Comparison of ENCODE assay signal across 16 cellular contexts in the genomic region with DNA sequence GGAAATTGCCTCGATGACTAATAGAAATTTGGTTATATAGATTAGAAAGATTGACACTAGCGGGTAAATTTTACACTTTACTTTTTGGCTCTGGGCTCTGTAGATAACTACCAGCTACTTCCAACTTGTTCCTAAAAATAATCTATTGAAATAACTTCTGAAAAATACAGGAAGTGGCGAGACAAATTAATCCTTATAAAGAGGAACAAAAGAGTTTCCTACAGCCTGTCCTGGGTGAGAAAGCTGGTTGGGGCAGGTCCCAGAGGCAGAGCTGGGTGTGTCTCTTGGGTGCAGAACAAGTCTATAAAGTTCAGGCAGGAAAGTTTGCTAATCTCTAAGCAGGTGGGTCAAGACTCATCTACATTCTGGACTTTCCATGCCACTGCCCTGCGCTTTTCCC.
A peak's percentile ranks its signal among the peaks of the same experiment; 100 is the strongest.
DNase-seq lines count a peak whose midpoint lies in the region; ATAC-seq and TF ChIP-seq lines count a peak whose summit lies in the region.
"Had no signal": no experiment of that assay in that cellular context is flagged by ENCODE, and none has a peak within 500 bp of the region (broad histone marks: within the 10 kb centered on the region; RNA-seq: fewer than 3 reads in every experiment).

No MANE protein-coding gene starts in this region.

- 21 to 49% (median 32%) methylated on average over 4 of the region's 4 CpGs for WGBS in stomach, 5 donors

- no peak for TF ChIP-seq EP300 in stomach (IDR thresholded peaks at IDR 0.05)

- H3K36me3 ChIP-seq in stomach: no peaks in the 10 kb centered on the region
- H3K36me3 ChIP-seq: prostate gland, thoracic aorta had no signal

- no peak overlapping the region for H3K4me3 ChIP-seq in stomach
- H3K4me3 ChIP-seq: lung, prostate gland, thoracic aorta had no signal

- H3K4me1 ChIP-seq in stomach: peaks cover 18 to 32% (median 21%) of the 10 kb centered on the region in 4 donors
- H3K4me1 ChIP-seq: prostate gland had no signal

- no peaks in the 10 kb centered on the region for H3K27me3 ChIP-seq in stomach

- no peak for TF ChIP-seq CTCF in stomach (IDR thresholded peaks at IDR 0.05)

- DNase-seq in LoVo (ENCODE audit: low spot score) (peak; percentile 41), RPMI8226 (peak; percentile 21), epithelial cell of prostate (ENCODE audit: low read depth, low spot score) (peak; percentile 18), stomach (peak; percentile 33), NCI-H146 (lab: John Stamatoyannopoulos, UW) (no peak)
- DNase-seq: activated CD4-positive, alpha-beta T cell treated with anti-CD3 and anti-CD28 coated beads, Interleukin-2, amount 50 U/mL, for 48 hours; activated naive CD4-positive, alpha-beta T cell treated with anti-CD3 and anti-CD28 coated beads, Interleukin-2, amount 50 U/mL, for 16 hours; DMS79; GOT3; SK-N-SH had no signal

- H3K9me3 ChIP-seq in stomach: no peaks in the 10 kb centered on the region
- H3K9me3 ChIP-seq: prostate gland, SK-N-SH, thoracic aorta had no signal

- no peak for TF ChIP-seq POLR2A in stomach (IDR thresholded peaks at IDR 0.05)

- H3K27ac ChIP-seq in epithelial cell of prostate: no peak overlapping the region
- no peak overlapping the region for H3K27ac ChIP-seq in stomach
- H3K27ac ChIP-seq: C4-2B, prostate gland, thoracic aorta had no signal

- intact Hi-C loops in stomach (cut with DNase I; ENCODE audit: low total_unique reads): no loop called here

- ATAC-seq in GM19023 (IDR thresholded peaks at IDR 0.05; ENCODE audit: unreplicated experiment) (no peak), GM19324 (IDR thresholded peaks at IDR 0.05; ENCODE audit: low FRiP score, unreplicated experiment) (no peak)
